Comparison of ENCODE assay signal across 35 cellular contexts in genomic region chr2:2756886-2757285, GRCh38.
"Had no signal": no experiment of that assay in that cellular context is flagged by ENCODE, and none has a peak within 500 bp of the region (broad histone marks: within the 10 kb centered on the region; RNA-seq: fewer than 3 reads in every experiment).

No MANE protein-coding gene starts in this region.

- H3K4me1 Mint-ChIP-seq: activated B cell treated with CpG ODN at 0.5 μM for 24 hours; activated CD4-positive, alpha-beta T cell treated with anti-CD3 and anti-CD28 coated beads, Interleukin-2, amount 10 ng/mL, durations not matched to agents 24 days and 14 days; activated naive CD4-positive, alpha-beta T cell treated with anti-CD3 and anti-CD28 coated beads, Interleukin-2, amount 10 ng/mL, durations not matched to agents 7 days and 5 days; activated naive CD4-positive, alpha-beta T cell treated with anti-CD3 and anti-CD28 coated beads, Interleukin-2, amount 50 U/mL, for 24 hours; activated naive CD8-positive, alpha-beta T cell treated with anti-CD3 and anti-CD28 coated beads, Interleukin-2, amount 10 ng/mL, durations not matched to agents 7 days and 5 days; activated naive CD8-positive, alpha-beta T cell treated with anti-CD3 and anti-CD28 coated beads, Interleukin-2, amount 50 U/mL, for 24 hours; activated T-helper 17 cell treated with anti-CD3 and anti-CD28 coated beads, Interleukin-2, amount 50 U/mL, for 72 hours had no signal

- ATAC-seq: activated CD8-positive, alpha-beta T cell treated with anti-CD3 and anti-CD28 coated beads for 36 hours; activated naive CD8-positive, alpha-beta T cell treated with anti-CD3 and anti-CD28 coated beads, Interleukin-2, amount 50 U/mL, for 24 hours; activated T-cell treated with anti-CD3 and anti-CD28 coated beads, Interleukin-2, amount 50 U/mL, for 4 hours; activated T-cell treated with anti-CD3 and anti-CD28 coated beads, Interleukin-2, amount 50 U/mL, for 72 hours; activated T-helper 17 cell treated with anti-CD3 and anti-CD28 coated beads, Interleukin-2, amount 50 U/mL, for 72 hours had no signal

- H3K27ac Mint-ChIP-seq: activated B cell treated with CpG ODN at 0.5 μM for 24 hours; activated CD4-positive, alpha-beta memory T cell treated with anti-CD3 and anti-CD28 coated beads for 36 hours; activated CD4-positive, alpha-beta T cell treated with anti-CD3 and anti-CD28 coated beads, Interleukin-2, amount 10 ng/mL, durations not matched to agents 24 days and 14 days; activated CD8-positive, alpha-beta T cell treated with anti-CD3 and anti-CD28 coated beads for 36 hours; activated naive CD4-positive, alpha-beta T cell treated with anti-CD3 and anti-CD28 coated beads, Interleukin-2, amount 10 ng/mL, durations not matched to agents 7 days and 5 days; activated naive CD4-positive, alpha-beta T cell treated with anti-CD3 and anti-CD28 coated beads, Interleukin-2, amount 50 U/mL, for 24 hours; activated naive CD8-positive, alpha-beta T cell; activated naive CD8-positive, alpha-beta T cell treated with anti-CD3 and anti-CD28 coated beads, Interleukin-2, amount 50 U/mL, for 24 hours; activated T-cell treated with anti-CD3 and anti-CD28 coated beads, Interleukin-2, amount 50 U/mL, for 72 hours; activated T-helper 1 cell treated with anti-CD3 and anti-CD28 coated beads, Interleukin-12 subunit alpha, Interleukin-12 subunit beta, Interleukin-2, Interleukin-4 antibody, amounts not matched to agents 30 ng/mL and 10 ng/mL and 1 ng/mL, durations not matched to agents 14 hours and 24 hours and 36 hours; activated T-helper 17 cell treated with anti-CD3 and anti-CD28 coated beads, Interleukin-2, amount 50 U/mL, for 72 hours; brain; T-helper 1 cell treated with Interleukin-12 subunit alpha and Interleukin-12 subunit beta and Interleukin-4 antibody, amounts not matched to agents 30 μg/mL and 1 μg/mL, for 36 hours; T-helper 2 cell treated with Interferon-gamma antibody and Interleukin-4, amounts not matched to agents 5 μg/mL and 100 μg/mL, for 36 hours had no signal

- H3K9me3 Mint-ChIP-seq: activated CD4-positive, alpha-beta T cell treated with anti-CD3 and anti-CD28 coated beads, Interleukin-2, amount 10 ng/mL, durations not matched to agents 24 days and 14 days; activated naive CD4-positive, alpha-beta T cell treated with anti-CD3 and anti-CD28 coated beads, Interleukin-2, amount 50 U/mL, for 24 hours had no signal

- H3K36me3 Mint-ChIP-seq: activated CD4-positive, alpha-beta memory T cell treated with anti-CD3 and anti-CD28 coated beads for 36 hours; activated naive CD4-positive, alpha-beta T cell treated with anti-CD3 and anti-CD28 coated beads, Interleukin-2, amount 10 ng/mL, durations not matched to agents 7 days and 5 days; activated naive CD4-positive, alpha-beta T cell treated with anti-CD3 and anti-CD28 coated beads, Interleukin-2, amount 50 U/mL, for 24 hours; activated naive CD8-positive, alpha-beta T cell; activated naive CD8-positive, alpha-beta T cell treated with anti-CD3 and anti-CD28 coated beads, Interleukin-2, amount 10 ng/mL, durations not matched to agents 7 days and 5 days; brain had no signal

- H3K27ac ChIP-seq: ascending aorta, cardiac muscle cell, VCaP had no signal

- H3K4me3 ChIP-seq: ascending aorta, cardiac muscle cell had no signal

- DNase-seq: activated B cell treated with CpG ODN at 0.5 μM for 24 hours; activated CD4-positive, alpha-beta memory T cell treated with anti-CD3 and anti-CD28 coated beads for 36 hours; activated CD4-positive, alpha-beta T cell treated with anti-CD3 and anti-CD28 coated beads for 4 hours; activated CD4-positive, alpha-beta T cell treated with anti-CD3 and anti-CD28 coated beads, Interleukin-2, amount 10 ng/mL, durations not matched to agents 24 days and 14 days; activated CD4-positive, alpha-beta T cell treated with anti-CD3 and anti-CD28 coated beads, Interleukin-2, amount 50 U/mL, for 1 hour; activated CD4-positive, alpha-beta T cell treated with anti-CD3 and anti-CD28 coated beads, Interleukin-2, amount 50 U/mL, for 4 hours; activated CD4-positive, CD25-positive, alpha-beta regulatory T cell treated with anti-CD3 and anti-CD28 coated beads, Interleukin-2, amount 50 U/mL, for 72 hours; activated CD8-positive, alpha-beta memory T cell treated with anti-CD3 and anti-CD28 coated beads, Interleukin-2, amount 50 U/mL, for 4 hours; activated CD8-positive, alpha-beta T cell treated with anti-CD3 and anti-CD28 coated beads for 36 hours; activated effector memory CD4-positive, alpha-beta T cell treated with Interleukin-2 at 50 U/mL for 16 hours; activated gamma-delta T cell; activated naive CD4-positive, alpha-beta T cell treated with anti-CD3 and anti-CD28 coated beads, Interleukin-2, amount 10 ng/mL, durations not matched to agents 7 days and 5 days; activated naive CD4-positive, alpha-beta T cell treated with Interleukin-2 at 50 U/mL for 16 hours; activated naive CD8-positive, alpha-beta T cell treated with anti-CD3 and anti-CD28 coated beads, Interleukin-2, amount 10 ng/mL, durations not matched to agents 7 days and 5 days; activated naive CD8-positive, alpha-beta T cell treated with anti-CD3 and anti-CD28 coated beads, Interleukin-2, amount 50 U/mL, for 24 hours; activated T-cell treated with anti-CD3 and anti-CD28 coated beads for 4 hours; activated T-cell treated with anti-CD3 and anti-CD28 coated beads, Interleukin-2, amount 50 U/mL, for 1 hour; activated T-cell treated with anti-CD3 and anti-CD28 coated beads, Interleukin-2, amount 50 U/mL, for 4 hours; activated T-cell treated with anti-CD3 and anti-CD28 coated beads, Interleukin-2, amount 50 U/mL, for 72 hours; amygdala; anterior cingulate cortex; central memory CD4-positive, alpha-beta T cell; T-helper 1 cell; T-helper 2 cell; T-helper 9 cell had no signal

- H3K9me3 ChIP-seq: ascending aorta had no signal

- H3K27me3 Mint-ChIP-seq: activated B cell treated with CpG ODN at 0.5 μM for 24 hours; activated CD4-positive, alpha-beta memory T cell treated with anti-CD3 and anti-CD28 coated beads for 36 hours; activated CD4-positive, alpha-beta T cell treated with anti-CD3 and anti-CD28 coated beads, Interleukin-2, amount 10 ng/mL, durations not matched to agents 24 days and 14 days; activated CD8-positive, alpha-beta T cell treated with anti-CD3 and anti-CD28 coated beads for 36 hours; activated naive CD4-positive, alpha-beta T cell treated with anti-CD3 and anti-CD28 coated beads, Interleukin-2, amount 50 U/mL, for 24 hours; activated naive CD8-positive, alpha-beta T cell; activated naive CD8-positive, alpha-beta T cell treated with anti-CD3 and anti-CD28 coated beads, Interleukin-2, amount 10 ng/mL, durations not matched to agents 7 days and 5 days; activated naive CD8-positive, alpha-beta T cell treated with anti-CD3 and anti-CD28 coated beads, Interleukin-2, amount 50 U/mL, for 24 hours; activated T-helper 17 cell treated with anti-CD3 and anti-CD28 coated beads, Interleukin-2, amount 50 U/mL, for 72 hours had no signal

- H3K4me3 Mint-ChIP-seq: activated B cell treated with CpG ODN at 0.5 μM for 24 hours; activated CD4-positive, alpha-beta memory T cell treated with anti-CD3 and anti-CD28 coated beads for 36 hours; activated CD4-positive, alpha-beta T cell treated with anti-CD3 and anti-CD28 coated beads, Interleukin-2, amount 10 ng/mL, durations not matched to agents 24 days and 14 days; activated CD8-positive, alpha-beta T cell treated with anti-CD3 and anti-CD28 coated beads for 36 hours; activated naive CD4-positive, alpha-beta T cell treated with anti-CD3 and anti-CD28 coated beads, Interleukin-2, amount 10 ng/mL, durations not matched to agents 7 days and 5 days; activated naive CD4-positive, alpha-beta T cell treated with anti-CD3 and anti-CD28 coated beads, Interleukin-2, amount 50 U/mL, for 24 hours; activated naive CD8-positive, alpha-beta T cell; activated naive CD8-positive, alpha-beta T cell treated with anti-CD3 and anti-CD28 coated beads, Interleukin-2, amount 10 ng/mL, durations not matched to agents 7 days and 5 days; activated naive CD8-positive, alpha-beta T cell treated with anti-CD3 and anti-CD28 coated beads, Interleukin-2, amount 50 U/mL, for 24 hours; activated T-cell treated with anti-CD3 and anti-CD28 coated beads, Interleukin-2, amount 50 U/mL, for 4 hours; activated T-cell treated with anti-CD3 and anti-CD28 coated beads, Interleukin-2, amount 50 U/mL, for 72 hours; activated T-helper 1 cell treated with anti-CD3 and anti-CD28 coated beads, Interleukin-12 subunit alpha, Interleukin-12 subunit beta, Interleukin-2, Interleukin-4 antibody, amounts not matched to agents 30 ng/mL and 10 ng/mL and 1 ng/mL, durations not matched to agents 14 hours and 24 hours and 36 hours; activated T-helper 17 cell treated with anti-CD3 and anti-CD28 coated beads, Interleukin-2, amount 50 U/mL, for 72 hours; brain; T-helper 1 cell treated with Interleukin-12 subunit alpha and Interleukin-12 subunit beta and Interleukin-4 antibody, amounts not matched to agents 30 μg/mL and 1 μg/mL, for 36 hours; T-helper 2 cell treated with Interferon-gamma antibody and Interleukin-4, amounts not matched to agents 5 μg/mL and 100 μg/mL, for 36 hours had no signal

- H3K4me1 ChIP-seq: ascending aorta had no signal

- H3K27me3 ChIP-seq: ascending aorta, cardiac muscle cell had no signal

- H3K36me3 ChIP-seq: ascending aorta, cardiac muscle cell had no signal
